Comparison of ENCODE assay signal across 1 cellular context in genomic region chr17:62819511-62820221, GRCh38.
TF ChIP-seq lines count a peak whose summit lies in the region.

No MANE protein-coding gene starts in this region.

TF ChIP-seq in SK-N-SH, 30 proteins besides CTCF, POLR2A, EP300 and RAD21 (continued from another document):
- TF ChIP-seq, protein P1, sequence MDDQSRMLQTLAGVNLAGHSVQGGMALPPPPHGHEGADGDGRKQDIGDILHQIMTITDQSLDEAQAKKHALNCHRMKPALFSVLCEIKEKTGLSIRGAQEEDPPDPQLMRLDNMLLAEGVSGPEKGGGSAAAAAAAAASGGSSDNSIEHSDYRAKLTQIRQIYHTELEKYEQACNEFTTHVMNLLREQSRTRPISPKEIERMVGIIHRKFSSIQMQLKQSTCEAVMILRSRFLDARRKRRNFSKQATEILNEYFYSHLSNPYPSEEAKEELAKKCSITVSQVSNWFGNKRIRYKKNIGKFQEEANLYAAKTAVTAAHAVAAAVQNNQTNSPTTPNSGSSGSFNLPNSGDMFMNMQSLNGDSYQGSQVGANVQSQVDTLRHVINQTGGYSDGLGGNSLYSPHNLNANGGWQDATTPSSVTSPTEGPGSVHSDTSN (IDR thresholded peaks at IDR 0.05), result peak; percentile 75
- peak; percentile 5; the same call in 1 of the 2 replicates for TF ChIP-seq SMC3 (IDR thresholded peaks at IDR 0.05; ENCODE audit: low read depth, low read length)
- TF ChIP-seq FOXJ3 (CRISPR knock-in tag; IDR thresholded peaks at IDR 0.05), result no peak
- peak; percentile 94 for TF ChIP-seq RXRA (IDR thresholded peaks at IDR 0.05; ENCODE audit: borderline replicate concordance, low read depth)
- no peak for TF ChIP-seq EZH2phosphoT487 (IDR thresholded peaks at IDR 0.05; ENCODE audit: borderline replicate concordance, low read depth)
- TF ChIP-seq, protein P2, sequence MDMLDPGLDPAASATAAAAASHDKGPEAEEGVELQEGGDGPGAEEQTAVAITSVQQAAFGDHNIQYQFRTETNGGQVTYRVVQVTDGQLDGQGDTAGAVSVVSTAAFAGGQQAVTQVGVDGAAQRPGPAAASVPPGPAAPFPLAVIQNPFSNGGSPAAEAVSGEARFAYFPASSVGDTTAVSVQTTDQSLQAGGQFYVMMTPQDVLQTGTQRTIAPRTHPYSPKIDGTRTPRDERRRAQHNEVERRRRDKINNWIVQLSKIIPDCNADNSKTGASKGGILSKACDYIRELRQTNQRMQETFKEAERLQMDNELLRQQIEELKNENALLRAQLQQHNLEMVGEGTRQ (IDR thresholded peaks at IDR 0.05; ENCODE audit: borderline replicate concordance, low read depth, low read length), result no peak
- TF ChIP-seq, protein P3, sequence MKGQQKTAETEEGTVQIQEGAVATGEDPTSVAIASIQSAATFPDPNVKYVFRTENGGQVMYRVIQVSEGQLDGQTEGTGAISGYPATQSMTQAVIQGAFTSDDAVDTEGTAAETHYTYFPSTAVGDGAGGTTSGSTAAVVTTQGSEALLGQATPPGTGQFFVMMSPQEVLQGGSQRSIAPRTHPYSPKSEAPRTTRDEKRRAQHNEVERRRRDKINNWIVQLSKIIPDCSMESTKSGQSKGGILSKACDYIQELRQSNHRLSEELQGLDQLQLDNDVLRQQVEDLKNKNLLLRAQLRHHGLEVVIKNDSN (IDR thresholded peaks at IDR 0.05; ENCODE audit: borderline replicate concordance, low read depth), result no peak
- no peak for TF ChIP-seq NRF1 (IDR thresholded peaks at IDR 0.05; ENCODE audit: low read depth, low read length)
- TF ChIP-seq RFX5 (IDR thresholded peaks at IDR 0.05; ENCODE audit: low read length), result no peak
- TF ChIP-seq GABPA (IDR thresholded peaks at IDR 0.05; ENCODE audit: low read depth), result no peak
- TF ChIP-seq, protein P4, sequence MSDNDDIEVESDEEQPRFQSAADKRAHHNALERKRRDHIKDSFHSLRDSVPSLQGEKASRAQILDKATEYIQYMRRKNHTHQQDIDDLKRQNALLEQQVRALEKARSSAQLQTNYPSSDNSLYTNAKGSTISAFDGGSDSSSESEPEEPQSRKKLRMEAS (IDR thresholded peaks at IDR 0.05; ENCODE audit: low read depth), result peak; percentile 94
